ENCODE assay signal across 23 cellular contexts in the genomic region with DNA sequence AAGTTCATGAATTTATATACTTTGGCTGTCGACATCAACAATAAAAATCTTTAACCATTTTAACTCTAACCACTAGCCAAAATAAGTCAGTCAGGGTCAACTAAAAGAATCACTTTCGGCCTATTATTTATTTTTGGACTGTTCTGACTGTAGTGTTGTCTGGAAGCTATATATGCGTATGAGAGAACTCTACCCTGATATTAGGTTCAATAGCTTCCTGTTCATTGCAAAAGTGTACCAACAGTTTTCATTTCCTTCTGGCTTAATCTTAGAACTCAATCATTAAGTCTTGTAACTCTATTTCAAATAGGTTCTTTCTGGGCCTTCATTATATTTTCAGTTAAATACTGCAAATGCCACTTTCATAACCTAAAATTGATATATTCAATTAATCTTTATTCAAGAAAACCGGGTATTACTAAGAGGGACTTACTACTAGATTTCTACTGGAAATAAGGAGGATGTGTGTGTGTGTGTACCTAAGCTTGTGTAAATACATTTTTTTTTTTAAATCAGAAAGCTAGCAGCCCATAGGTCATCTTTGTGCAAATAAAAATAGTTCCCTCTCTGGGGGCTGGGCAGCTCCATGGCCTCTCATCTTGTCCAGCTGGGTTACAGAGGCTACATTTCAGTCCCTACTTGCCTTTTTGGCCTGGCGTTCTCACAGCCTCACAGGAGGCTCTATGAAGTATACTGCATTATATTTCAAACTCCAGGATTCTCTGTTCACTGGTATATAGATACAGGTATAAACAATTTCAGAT. TPM values are rescaled to one million over a fixed set of nuclear protein-coding genes. Genes with fewer than 3 reads are reported as not detected.
"Had no signal": no experiment of that assay in that cellular context is flagged by ENCODE, and none has a peak within 500 bp of the region (broad histone marks: within the 10 kb centered on the region; RNA-seq: fewer than 3 reads in every experiment).

No MANE protein-coding gene starts in this region.

- H3K27ac Mint-ChIP-seq: activated naive CD4-positive, alpha-beta T cell treated with anti-CD3 and anti-CD28 coated beads, Interleukin-2, amount 50 U/mL, for 24 hours; naive thymus-derived CD4-positive, alpha-beta T cell; neural progenitor cell had no signal

- H3K4me1 ChIP-seq: left lung, neural progenitor cell, upper lobe of left lung had no signal

- H2AFZ ChIP-seq: neural progenitor cell had no signal

- H3K27ac ChIP-seq: left lung, neural progenitor cell, thoracic aorta, upper lobe of left lung had no signal

- ATAC-seq: left lung; naive thymus-derived CD4-positive, alpha-beta T cell had no signal

- H3K4me1 Mint-ChIP-seq: activated naive CD4-positive, alpha-beta T cell treated with anti-CD3 and anti-CD28 coated beads, Interleukin-2, amount 50 U/mL, for 24 hours; naive thymus-derived CD4-positive, alpha-beta T cell had no signal

- H3K9me3 Mint-ChIP-seq: activated naive CD4-positive, alpha-beta T cell treated with anti-CD3 and anti-CD28 coated beads, Interleukin-2, amount 50 U/mL, for 24 hours; brain; neural progenitor cell had no signal

- H3K36me3 Mint-ChIP-seq: activated naive CD4-positive, alpha-beta T cell treated with anti-CD3 and anti-CD28 coated beads, Interleukin-2, amount 50 U/mL, for 24 hours; brain; naive thymus-derived CD4-positive, alpha-beta T cell; neural progenitor cell had no signal

- DNase-seq: activated CD4-positive, alpha-beta T cell treated with anti-CD3 and anti-CD28 coated beads for 1 hour; activated gamma-delta T cell treated with Interleukin-2 at 50 U/mL for 16 hours; activated T-cell treated with anti-CD3 and anti-CD28 coated beads, Interleukin-2, amount 50 U/mL, for 1 hour; anterior cingulate cortex; dermis blood vessel endothelial cell; effector CD8-positive, alpha-beta T cell; erythroblast; foreskin fibroblast; naive thymus-derived CD4-positive, alpha-beta T cell; retina; stimulated activated CD4-positive, alpha-beta T cell treated with anti-CD3 and anti-CD28 coated beads, Interleukin-4, amount 100 ng/mL, for 1 hour; stimulated activated naive CD4-positive, alpha-beta T cell treated with Interleukin-2 at 50 U/mL for 16 hours; T-helper 9 cell; upper lobe of left lung had no signal

- H3K4me3 ChIP-seq: left lung, lung, neural progenitor cell, thoracic aorta, upper lobe of left lung had no signal

- H3K27me3 Mint-ChIP-seq: brain had no signal

- H3K9ac ChIP-seq: neural progenitor cell had no signal

- H3K4me3 Mint-ChIP-seq: activated naive CD4-positive, alpha-beta T cell treated with anti-CD3 and anti-CD28 coated beads, Interleukin-2, amount 50 U/mL, for 24 hours; brain; naive thymus-derived CD4-positive, alpha-beta T cell; neural progenitor cell had no signal

- H3K9me3 ChIP-seq: left lung, thoracic aorta, upper lobe of left lung had no signal

- H3K36me3 ChIP-seq: left lung, neural progenitor cell, thoracic aorta, upper lobe of left lung had no signal

- H3K27me3 ChIP-seq: left lung, neural progenitor cell, upper lobe of left lung had no signal

- H3K4me2 ChIP-seq: neural progenitor cell had no signal

RNA-seq across cellular contexts. Expression of gene SERPINI2, which starts 5.8 kb away (rescaled TPM):
- total RNA-seq: dermis blood vessel endothelial cell, fibroblast of lung, glomerular endothelial cell, kidney epithelial cell, thoracic aorta had no signal
- polyA plus RNA-seq: fibroblast of lung; naive thymus-derived CD4-positive, alpha-beta T cell had no signal
